In genomic region chr2:241314933-241315182, GRCh38 we compare ENCODE assay signal across 1 cellular context.
A peak's percentile ranks its signal among the peaks of the same experiment; 100 is the strongest.
TF ChIP-seq lines count a peak whose summit lies in the region.

No MANE protein-coding gene starts in this region.

TF ChIP-seq in WTC11, 78 proteins besides CTCF, POLR2A, EP300 and RAD21 (continued from another document):
- no peak for TF ChIP-seq AFF4 (CRISPR knock-in tag; IDR thresholded peaks at IDR 0.05; ENCODE audit: borderline replicate concordance)
- no peak for TF ChIP-seq ZNF121 (CRISPR knock-in tag; IDR thresholded peaks at IDR 0.05)
- peak; percentile 85; the same call in 1 of the 2 replicates for TF ChIP-seq E2F5 (CRISPR knock-in tag; IDR thresholded peaks at IDR 0.05)
- TF ChIP-seq CREB1 (CRISPR knock-in tag; IDR thresholded peaks at IDR 0.05) = no peak
- TF ChIP-seq NR1H2 (CRISPR knock-in tag; IDR thresholded peaks at IDR 0.05) = no peak
- no peak; the same call in 1 of the 2 replicates for TF ChIP-seq TEAD1 (CRISPR knock-in tag; IDR thresholded peaks at IDR 0.05)
- TF ChIP-seq CBFB (CRISPR knock-in tag; IDR thresholded peaks at IDR 0.05; ENCODE audit: low read depth) = no peak
- no peak for TF ChIP-seq SOX15 (CRISPR knock-in tag; IDR thresholded peaks at IDR 0.05)
- TF ChIP-seq ZBTB21 (CRISPR knock-in tag; IDR thresholded peaks at IDR 0.05; ENCODE audit: borderline replicate concordance) = 0 out of 2 replicates have a peak, but pooled peaks have one; percentile 33
- TF ChIP-seq ZNF423 (CRISPR knock-in tag; IDR thresholded peaks at IDR 0.05) = no peak
- TF ChIP-seq, protein P1, sequence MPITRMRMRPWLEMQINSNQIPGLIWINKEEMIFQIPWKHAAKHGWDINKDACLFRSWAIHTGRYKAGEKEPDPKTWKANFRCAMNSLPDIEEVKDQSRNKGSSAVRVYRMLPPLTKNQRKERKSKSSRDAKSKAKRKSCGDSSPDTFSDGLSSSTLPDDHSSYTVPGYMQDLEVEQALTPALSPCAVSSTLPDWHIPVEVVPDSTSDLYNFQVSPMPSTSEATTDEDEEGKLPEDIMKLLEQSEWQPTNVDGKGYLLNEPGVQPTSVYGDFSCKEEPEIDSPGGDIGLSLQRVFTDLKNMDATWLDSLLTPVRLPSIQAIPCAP (CRISPR knock-in tag; IDR thresholded peaks at IDR 0.05) = 0 out of 2 replicates have a peak, but pooled peaks have one; percentile 9
- TF ChIP-seq, protein P2, sequence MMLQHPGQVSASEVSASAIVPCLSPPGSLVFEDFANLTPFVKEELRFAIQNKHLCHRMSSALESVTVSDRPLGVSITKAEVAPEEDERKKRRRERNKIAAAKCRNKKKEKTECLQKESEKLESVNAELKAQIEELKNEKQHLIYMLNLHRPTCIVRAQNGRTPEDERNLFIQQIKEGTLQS (CRISPR knock-in tag; conservative IDR thresholded peaks at IDR 0.05) = no peak
- TF ChIP-seq IRF2 (CRISPR knock-in tag; IDR thresholded peaks at IDR 0.05; ENCODE audit: borderline replicate concordance, low read depth) = no peak
- no peak for TF ChIP-seq NFATC4 (CRISPR knock-in tag; IDR thresholded peaks at IDR 0.05)
- TF ChIP-seq, protein P3, sequence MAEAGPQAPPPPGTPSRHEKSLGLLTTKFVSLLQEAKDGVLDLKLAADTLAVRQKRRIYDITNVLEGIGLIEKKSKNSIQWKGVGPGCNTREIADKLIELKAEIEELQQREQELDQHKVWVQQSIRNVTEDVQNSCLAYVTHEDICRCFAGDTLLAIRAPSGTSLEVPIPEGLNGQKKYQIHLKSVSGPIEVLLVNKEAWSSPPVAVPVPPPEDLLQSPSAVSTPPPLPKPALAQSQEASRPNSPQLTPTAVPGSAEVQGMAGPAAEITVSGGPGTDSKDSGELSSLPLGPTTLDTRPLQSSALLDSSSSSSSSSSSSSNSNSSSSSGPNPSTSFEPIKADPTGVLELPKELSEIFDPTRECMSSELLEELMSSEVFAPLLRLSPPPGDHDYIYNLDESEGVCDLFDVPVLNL (CRISPR knock-in tag; IDR thresholded peaks at IDR 0.05; ENCODE audit: borderline replicate concordance, low read depth) = no peak
